1 cellular context compared by ENCODE assay signal in the genomic region with DNA sequence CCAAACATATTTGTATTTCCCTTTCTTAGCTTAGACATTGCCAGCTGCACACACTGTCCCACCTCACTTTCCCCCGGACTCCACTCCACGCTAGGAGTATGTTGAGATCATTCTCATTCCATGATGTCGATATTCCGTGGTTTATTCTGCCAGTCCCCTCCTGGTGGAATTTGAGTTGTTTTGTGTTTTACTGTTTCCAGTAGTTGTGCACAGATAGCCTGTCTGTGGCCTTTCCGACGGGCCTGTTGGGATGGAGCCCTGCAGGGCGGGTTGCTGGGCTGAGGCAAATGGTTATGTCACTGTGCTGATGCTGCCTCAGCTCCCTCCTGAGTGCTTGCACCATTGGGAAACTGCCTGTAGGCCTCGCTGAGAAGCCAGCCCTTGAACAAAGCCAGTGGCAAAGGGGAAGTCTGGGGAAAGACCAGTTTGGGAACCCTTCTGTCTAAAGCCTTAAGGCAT.
TF ChIP-seq lines count a peak whose summit lies in the region.

No MANE protein-coding gene starts in this region.

TF ChIP-seq in K562, 482 proteins besides CTCF, POLR2A, EP300 and RAD21 (continued from another document and continues in another):
- TF ChIP-seq IFI16 (CRISPR knock-in tag; IDR thresholded peaks at IDR 0.05) (no peak), NR2C2 (CRISPR knock-in tag; IDR thresholded peaks at IDR 0.05) (no peak), NR2C2 (tag; IDR thresholded peaks at IDR 0.05) (no peak), MXI1 (IDR thresholded peaks at IDR 0.05; ENCODE audit: low read depth, low read length) (0 out of 2 replicates have a peak, but pooled peaks have one; percentile 28), ZNF77 (CRISPR knock-in tag; IDR thresholded peaks at IDR 0.05) (no peak), SPI1 (IDR thresholded peaks at IDR 0.05; ENCODE audit: borderline replicate concordance, low read depth, low read length) (peak; percentile 89), TEAD4 (IDR thresholded peaks at IDR 0.05; ENCODE audit: low read length) (0 out of 2 replicates have a peak, but pooled peaks have one; percentile 9), TEAD4 (CRISPR knock-in tag; IDR thresholded peaks at IDR 0.05; ENCODE audit: borderline replicate concordance) (no peak), ZBTB49 (CRISPR knock-in tag; IDR thresholded peaks at IDR 0.05; ENCODE audit: borderline replicate concordance) (no peak), NR2F6 (CRISPR knock-in tag; IDR thresholded peaks at IDR 0.05) (0 out of 2 replicates have a peak, but pooled peaks have one; percentile 16), RBM39 (optimal IDR thresholded peaks at IDR 0.05; ENCODE audit: low read depth, low read length) (peak; percentile 69), IRF9 (tag; IDR thresholded peaks at IDR 0.05) (no peak), TBP (optimal IDR thresholded peaks at IDR 0.05; ENCODE audit: low read depth, low read length) (no peak), ZNF274 (IDR thresholded peaks at IDR 0.05; ENCODE audit: borderline replicate concordance, low read depth, low read length) (no peak), ZNF695 (CRISPR knock-in tag; IDR thresholded peaks at IDR 0.05) (no peak), C11orf30 (IDR thresholded peaks at IDR 0.05; ENCODE audit: low read depth) (no peak), JUND (IDR thresholded peaks at IDR 0.05; ENCODE audit: borderline replicate concordance, low read depth, low read length) (peak; percentile 57; the same call in 1 of the 2 replicates), JUND (tag; IDR thresholded peaks at IDR 0.05; ENCODE audit: borderline replicate concordance, low read depth, low read length) (peak; percentile 68; the same call in 1 of the 3 replicates), MLLT1 (IDR thresholded peaks at IDR 0.05) (peak in 1 of 2 experiments; percentile 71; a peak in 2 of 4 replicates), ZNF140 (CRISPR knock-in tag; IDR thresholded peaks at IDR 0.05) (no peak), MAFK (IDR thresholded peaks at IDR 0.05; ENCODE audit: low read length) (peak; percentile 58; the same call in 1 of the 2 replicates), CTBP1 (IDR thresholded peaks at IDR 0.05; ENCODE audit: borderline replicate concordance) (peak; percentile 70), PTBP1 (IDR thresholded peaks at IDR 0.05; ENCODE audit: low read depth, low read length) (no peak), SAP30 (IDR thresholded peaks at IDR 0.05; ENCODE audit: borderline replicate concordance, insufficient read depth, low read depth, low read length, poor library complexity, severe bottlenecking) (no peak), ZNF311 (CRISPR knock-in tag; IDR thresholded peaks at IDR 0.05) (no peak), GTF3C2 (IDR thresholded peaks at IDR 0.05; ENCODE audit: borderline replicate concordance, extremely low read depth, insufficient read length) (no peak), ESRRA (IDR thresholded peaks at IDR 0.05; ENCODE audit: borderline replicate concordance, low read depth) (no peak), BRD4 (IDR thresholded peaks at IDR 0.05) (no peak), ZNF76 (CRISPR knock-in tag; IDR thresholded peaks at IDR 0.05; ENCODE audit: borderline replicate concordance) (no peak), HDAC1 (IDR thresholded peaks at IDR 0.05) (peak in 1 of 2 experiments; percentile 47; a peak in 2 of 4 replicates), ZKSCAN3 (CRISPR knock-in tag; IDR thresholded peaks at IDR 0.05) (no peak), ZFP36 (IDR thresholded peaks at IDR 0.05; ENCODE audit: low read depth, low read length, partially characterized antibody) (no peak), TSHZ1 (CRISPR knock-in tag; IDR thresholded peaks at IDR 0.05) (no peak), CEBPG (CRISPR knock-in tag; IDR thresholded peaks at IDR 0.05) (0 out of 2 replicates have a peak, but pooled peaks have one; percentile 26), CEBPG (tag; conservative IDR thresholded peaks at IDR 0.05 in 1 of 2, IDR thresholded peaks at IDR 0.05 in 1 of 2) (0 out of 4 replicates have a peak, but pooled peaks of 1 of the 2 experiments have one; percentile 34), ZNF699 (CRISPR knock-in tag; IDR thresholded peaks at IDR 0.05; ENCODE audit: insufficient replicate concordance) (no peak), ELF1 (tag; IDR thresholded peaks at IDR 0.05) (no peak), SIX5 (IDR thresholded peaks at IDR 0.05; ENCODE audit: borderline replicate concordance in 1 of 2, insufficient read depth in 1 of 2, low read depth in 1 of 2, low read length in 2 of 2) (no peak), JUNB (CRISPR knock-in tag; conservative IDR thresholded peaks at IDR 0.05) (no peak), ZNF785 (CRISPR knock-in tag; IDR thresholded peaks at IDR 0.05) (no peak), NCOR1 (IDR thresholded peaks at IDR 0.05) (no peak), GATAD2B (IDR thresholded peaks at IDR 0.05; ENCODE audit: borderline replicate concordance) (no peak), CREB3 (tag; conservative IDR thresholded peaks at IDR 0.05; ENCODE audit: low read depth) (peak; percentile 71; the same call in 1 of the 2 replicates), NCOA4 (IDR thresholded peaks at IDR 0.05; ENCODE audit: partially characterized antibody) (no peak), KLF13 (tag; IDR thresholded peaks at IDR 0.05; ENCODE audit: borderline replicate concordance, low read depth) (no peak)
- TF ChIP-seq, protein P1, sequence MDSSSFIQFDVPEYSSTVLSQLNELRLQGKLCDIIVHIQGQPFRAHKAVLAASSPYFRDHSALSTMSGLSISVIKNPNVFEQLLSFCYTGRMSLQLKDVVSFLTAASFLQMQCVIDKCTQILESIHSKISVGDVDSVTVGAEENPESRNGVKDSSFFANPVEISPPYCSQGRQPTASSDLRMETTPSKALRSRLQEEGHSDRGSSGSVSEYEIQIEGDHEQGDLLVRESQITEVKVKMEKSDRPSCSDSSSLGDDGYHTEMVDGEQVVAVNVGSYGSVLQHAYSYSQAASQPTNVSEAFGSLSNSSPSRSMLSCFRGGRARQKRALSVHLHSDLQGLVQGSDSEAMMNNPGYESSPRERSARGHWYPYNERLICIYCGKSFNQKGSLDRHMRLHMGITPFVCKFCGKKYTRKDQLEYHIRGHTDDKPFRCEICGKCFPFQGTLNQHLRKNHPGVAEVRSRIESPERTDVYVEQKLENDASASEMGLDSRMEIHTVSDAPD (CRISPR knock-in tag; IDR thresholded peaks at IDR 0.05), result no peak
- TF ChIP-seq, protein P2, sequence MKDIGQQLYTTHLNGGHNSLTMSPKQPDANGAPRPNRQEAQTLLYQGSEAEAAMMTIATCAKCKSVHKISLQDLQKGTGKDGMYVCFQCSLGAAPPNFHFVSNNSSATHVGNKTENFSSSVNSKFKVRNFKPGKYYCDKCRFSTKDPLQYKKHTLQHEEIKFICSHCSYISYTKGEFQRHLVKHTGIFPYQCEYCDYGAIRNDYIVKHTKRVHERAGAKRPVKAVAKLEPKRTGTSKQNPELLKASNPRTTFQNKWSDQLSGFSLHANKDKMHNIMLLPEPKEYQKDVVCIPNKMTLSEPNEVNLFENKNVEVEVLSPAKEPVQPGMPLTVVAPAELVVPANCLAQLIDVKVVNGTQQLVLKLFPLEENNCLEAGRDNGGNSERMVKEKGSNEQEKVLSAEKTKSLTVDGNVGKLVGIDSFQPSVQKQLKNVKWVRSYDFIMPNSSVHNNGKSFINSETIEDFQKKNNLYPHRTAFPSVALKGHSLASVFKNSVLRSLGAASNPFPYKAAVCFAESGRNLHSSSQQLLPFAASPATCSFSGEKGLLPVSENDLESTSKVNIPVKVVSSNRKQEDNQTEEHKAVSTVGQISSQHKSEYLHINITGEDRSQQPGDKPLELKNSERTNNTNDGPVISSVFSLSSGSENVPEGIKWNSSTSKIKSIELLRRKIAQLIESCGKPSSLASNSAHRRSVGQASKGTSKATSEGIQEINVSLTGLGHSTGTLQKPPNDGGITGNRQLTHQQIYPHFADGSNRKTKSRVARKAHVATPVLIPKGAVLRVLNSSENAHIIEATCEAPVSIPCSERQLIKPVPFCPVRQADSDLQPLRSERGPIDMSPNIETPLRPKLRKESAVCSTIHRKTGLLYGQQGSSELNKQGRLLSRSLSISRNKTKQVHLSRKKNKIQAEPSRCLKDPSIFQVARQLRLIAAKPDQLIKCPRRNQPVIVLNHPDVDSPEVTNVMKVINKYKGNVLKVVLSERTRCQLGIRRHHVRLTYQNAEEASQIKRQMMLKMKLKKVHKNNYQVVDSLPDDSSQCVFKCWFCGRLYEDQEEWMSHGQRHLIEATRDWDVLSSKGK (CRISPR knock-in tag; IDR thresholded peaks at IDR 0.05), result no peak
